ENCODE assay signal across 37 cellular contexts in genomic region chr2:35915261-35915660, GRCh38.
A peak's percentile ranks its signal among the peaks of the same experiment; 100 is the strongest.
DNase-seq lines count a peak whose midpoint lies in the region; ATAC-seq, FAIRE-seq and TF ChIP-seq lines count a peak whose summit lies in the region.
"Had no signal": no experiment of that assay in that cellular context is flagged by ENCODE, and none has a peak within 500 bp of the region (broad histone marks: within the 10 kb centered on the region; RNA-seq: fewer than 3 reads in every experiment).

No MANE protein-coding gene starts in this region.

- ATAC-seq in GM23338, result no peak
- ATAC-seq in T-helper 17 cell, result no peak
- no peak for ATAC-seq in natural killer cell treated with Interleukin-12 subunit alpha and Interleukin-12 subunit beta and Interleukin-15 and Interleukin-18, amount 100 ng/mL, for 72 hours
- ATAC-seq: A549; CD8-positive, alpha-beta T cell had no signal

- no peak overlapping the region for H2BK15ac ChIP-seq in H1 (ENCODE audit: low read length)
- no peak overlapping the region for H2BK15ac ChIP-seq in mesendoderm (replicated peaks; ENCODE audit: low read depth)

- H3K23ac ChIP-seq in H1 (ENCODE audit: insufficient read length) (no peak overlapping the region), mesendoderm (ENCODE audit: low read length) (no peak overlapping the region)

- H3K36me3 Mint-ChIP-seq in GM23338 (ENCODE audit: low read depth), result no peaks in the 10 kb centered on the region
- H3K36me3 Mint-ChIP-seq in T-helper 17 cell (ENCODE audit: low read depth), result no peaks in the 10 kb centered on the region
- H3K36me3 Mint-ChIP-seq in natural killer cell treated with Interleukin-12 subunit alpha and Interleukin-12 subunit beta and Interleukin-15 and Interleukin-18, amount 100 ng/mL, for 72 hours, result no peaks in the 10 kb centered on the region
- H3K36me3 Mint-ChIP-seq: CD14-positive monocyte; CD4-positive, alpha-beta memory T cell; CD4-positive, CD25-positive, alpha-beta regulatory T cell; CD8-positive, alpha-beta memory T cell; CD8-positive, alpha-beta T cell had no signal

- no peaks in the 10 kb centered on the region for H3K36me3 ChIP-seq in GM23338 (ENCODE audit: insufficient read depth)
- H3K36me3 ChIP-seq in H1 (ENCODE audit: control insufficient read depth in 2 of 4, insufficient read depth in 4 of 4, low read length in 3 of 4), result no peaks in the 10 kb centered on the region
- no peaks in the 10 kb centered on the region for H3K36me3 ChIP-seq in mesendoderm (ENCODE audit: control insufficient read depth, insufficient read depth, low read length)
- H3K36me3 ChIP-seq in H7 (replicated peaks; ENCODE audit: control insufficient read depth, insufficient read depth, low read length), result no peaks in the 10 kb centered on the region
- H3K36me3 ChIP-seq in stomach, result no peaks in the 10 kb centered on the region
- H3K36me3 ChIP-seq: BE2C; BLaER1; BLaER1 treated with 17β-estradiol and CSF1 and Interleukin-3, amounts not matched to agents 10 nM and 100 nM had no signal

- H3K4me3 Mint-ChIP-seq in GM23338 (no peak overlapping the region), T-helper 17 cell (no peak overlapping the region)
- H3K4me3 Mint-ChIP-seq in natural killer cell treated with Interleukin-12 subunit alpha and Interleukin-12 subunit beta and Interleukin-15 and Interleukin-18, amount 100 ng/mL, for 72 hours, result no peak overlapping the region
- H3K4me3 Mint-ChIP-seq: B cell; CD14-positive monocyte; CD4-positive, alpha-beta memory T cell; CD4-positive, alpha-beta T cell; CD4-positive, CD25-positive, alpha-beta regulatory T cell; CD8-positive, alpha-beta memory T cell; CD8-positive, alpha-beta T cell had no signal

- no peaks in the 10 kb centered on the region for H3K9me2 ChIP-seq in GM23338 (ENCODE audit: insufficient read depth)

- no peaks in the 10 kb centered on the region for H3K27me3 ChIP-seq in GM23338 (ENCODE audit: insufficient read depth)
- no peaks in the 10 kb centered on the region for H3K27me3 ChIP-seq in H1 (replicated peaks in 1 of 4; ENCODE audit: control insufficient read depth in 3 of 4, extremely low read depth in 1 of 4, insufficient read depth in 3 of 4, low read length in 3 of 4)
- no peaks in the 10 kb centered on the region for H3K27me3 ChIP-seq in mesendoderm (ENCODE audit: insufficient read depth, low read length, poor library complexity)
- no peaks in the 10 kb centered on the region for H3K27me3 ChIP-seq in H7 (ENCODE audit: control insufficient read depth, insufficient read depth, low read length)
- H3K27me3 ChIP-seq in stomach, result no peaks in the 10 kb centered on the region
- H3K27me3 ChIP-seq: BE2C; BLaER1; BLaER1 treated with 17β-estradiol and CSF1 and Interleukin-3, amounts not matched to agents 10 nM and 100 nM had no signal

- no peak for TF ChIP-seq RAD21 in H1 (IDR thresholded peaks at IDR 0.05 in 1 of 2, conservative IDR thresholded peaks at IDR 0.05 in 1 of 2; ENCODE audit: low read depth in 2 of 2, low read length in 2 of 2)

- H3K9ac ChIP-seq in H1 (replicated peaks in 1 of 4; ENCODE audit: extremely low read depth in 1 of 4, low read depth in 3 of 4, low read length in 3 of 4), result no peak overlapping the region
- no peak overlapping the region for H3K9ac ChIP-seq in mesendoderm (ENCODE audit: low read length)
- H3K9ac ChIP-seq: BLaER1; BLaER1 treated with 17β-estradiol and CSF1 and Interleukin-3, amounts not matched to agents 10 nM and 100 nM had no signal

- no peak overlapping the region for H3K27ac ChIP-seq in GM23338 (ENCODE audit: low read depth)
- H3K27ac ChIP-seq in H1 (ENCODE audit: low read depth, low read length), result no peak overlapping the region
- no peak overlapping the region for H3K27ac ChIP-seq in mesendoderm (ENCODE audit: low read depth, low read length)
- H3K27ac ChIP-seq in stomach, result no peak overlapping the region
- H3K27ac ChIP-seq: 22Rv1; A549; BLaER1; BLaER1 treated with 17β-estradiol and CSF1 and Interleukin-3, amounts not matched to agents 10 nM and 100 nM; C4-2B had no signal

- no peak for FAIRE-seq in H1 (lab: Jason Lieb, UNC)
- FAIRE-seq: A204.1, A549, D721Med had no signal

- DNase-seq in GM23338 (ENCODE audit: low spot score) (peak; percentile 2), T-helper 17 cell (no peak), H1 (ENCODE audit: low read depth in 1 of 2, low spot score in 2 of 2) (no peak), mesendoderm (peak; percentile 75), H7 (no peak), stomach (no peak), occipital lobe (lab: John Stamatoyannopoulos, UW) (no peak)
- no peak for DNase-seq in natural killer cell treated with Interleukin-12 subunit alpha and Interleukin-12 subunit beta and Interleukin-15 and Interleukin-18, amount 100 ng/mL, for 72 hours (ENCODE audit: low spot score)
- DNase-seq: 8988T; ACHN; AML-193; BE2C; C1 segment of cervical spinal cord; Caco-2; Calu3; CD4-positive, alpha-beta memory T cell; CD4-positive, alpha-beta T cell; CD4-positive, CD25-positive, alpha-beta regulatory T cell; CD8-positive, alpha-beta memory T cell; CD8-positive, alpha-beta T cell; COR-L47; DMS 273 treated with DMSO at 0.1 percent for 48 hours; DMS153; DMS53; DMS79; DMS79 treated with DMSO at 0.1 percent for 48 hours; DND-41; EL had no signal

- H4K8ac ChIP-seq in H1 (ENCODE audit: extremely low read depth, insufficient read depth, low read length), result no peak overlapping the region
- H4K8ac ChIP-seq in mesendoderm (ENCODE audit: low read depth, low read length), result no peak overlapping the region

- H3K4me1 ChIP-seq in GM23338 (ENCODE audit: insufficient read depth) (no peaks in the 10 kb centered on the region), H1 (replicated peaks in 1 of 4; ENCODE audit: control insufficient read depth in 3 of 4, insufficient read depth in 4 of 4, low read length in 3 of 4) (no peaks in the 10 kb centered on the region), mesendoderm (ENCODE audit: control insufficient read depth, low read depth, low read length) (no peaks in the 10 kb centered on the region), stomach (no peaks in the 10 kb centered on the region)
- H3K4me1 ChIP-seq: A549, BE2C, Caco-2 had no signal

- H3K9me3 ChIP-seq in T-helper 17 cell (ENCODE audit: control insufficient read depth, low read length, poor library complexity, severe bottlenecking), result no peaks in the 10 kb centered on the region
- no peaks in the 10 kb centered on the region; a peak in 1 of 4 replicates for H3K9me3 ChIP-seq in H1 (ENCODE audit: insufficient read depth in 2 of 2, low read depth in 1 of 2, low read length in 1 of 2)
- no peaks in the 10 kb centered on the region for H3K9me3 ChIP-seq in stomach
- H3K9me3 ChIP-seq: A549; BE2C; BLaER1; BLaER1 treated with 17β-estradiol and CSF1 and Interleukin-3, amounts not matched to agents 10 nM and 100 nM; Caco-2 had no signal

- H3K56ac ChIP-seq in H1 (replicated peaks; ENCODE audit: insufficient read length, low read depth, low read length), result no peak overlapping the region
- H3K56ac ChIP-seq in mesendoderm (ENCODE audit: low read length), result no peak overlapping the region

- no peak overlapping the region for H2BK20ac ChIP-seq in H1 (ENCODE audit: low read length)

- H3K9me3 Mint-ChIP-seq in GM23338, result no peaks in the 10 kb centered on the region
- no peaks in the 10 kb centered on the region for H3K9me3 Mint-ChIP-seq in natural killer cell treated with Interleukin-12 subunit alpha and Interleukin-12 subunit beta and Interleukin-15 and Interleukin-18, amount 100 ng/mL, for 72 hours
- H3K9me3 Mint-ChIP-seq: CD4-positive, alpha-beta memory T cell; CD4-positive, alpha-beta T cell; CD4-positive, CD25-positive, alpha-beta regulatory T cell; CD8-positive, alpha-beta memory T cell; CD8-positive, alpha-beta T cell had no signal

- H3K4me1 Mint-ChIP-seq in GM23338 (peaks cover 2% of the 10 kb centered on the region; the same call in 1 of the 3 replicates), T-helper 17 cell (peaks cover 2% of the 10 kb centered on the region)
- H3K4me1 Mint-ChIP-seq in natural killer cell treated with Interleukin-12 subunit alpha and Interleukin-12 subunit beta and Interleukin-15 and Interleukin-18, amount 100 ng/mL, for 72 hours (ENCODE audit: low read depth in 2 of 2), result peaks cover 0 to 9% of the 10 kb centered on the region in 2 donors
- H3K4me1 Mint-ChIP-seq: B cell; CD14-positive monocyte; CD4-positive, CD25-positive, alpha-beta regulatory T cell; CD8-positive, alpha-beta memory T cell had no signal

- H3K14ac ChIP-seq in H1 (ENCODE audit: insufficient read length), result no peak overlapping the region

- no peak overlapping the region for H2BK12ac ChIP-seq in H1 (ENCODE audit: low read depth, low read length)

- H3K79me2 ChIP-seq in GM23338 (replicated peaks; ENCODE audit: insufficient read depth) (no peaks in the 10 kb centered on the region), H1 (ENCODE audit: control insufficient read depth in 1 of 2, insufficient read depth in 2 of 2, low read length in 2 of 2) (no peaks in the 10 kb centered on the region), mesendoderm (ENCODE audit: control insufficient read depth, insufficient read depth, low read length) (no peaks in the 10 kb centered on the region)

- H3K79me1 ChIP-seq in H1 (ENCODE audit: low read depth, low read length) (no peaks in the 10 kb centered on the region), mesendoderm (ENCODE audit: low read length) (no peaks in the 10 kb centered on the region)

- H4K20me1 ChIP-seq in GM23338 (replicated peaks; ENCODE audit: insufficient read depth), result no peaks in the 10 kb centered on the region
- H4K20me1 ChIP-seq in H1 (replicated peaks in 1 of 2; ENCODE audit: control insufficient read depth in 1 of 2, insufficient read depth in 2 of 2, low read length in 2 of 2), result no peaks in the 10 kb centered on the region
- H4K20me1 ChIP-seq: BLaER1; BLaER1 treated with 17β-estradiol and CSF1 and Interleukin-3, amounts not matched to agents 10 nM and 100 nM had no signal

- no peak overlapping the region for H3K18ac ChIP-seq in H1 (ENCODE audit: extremely low read depth, low read length)
- H3K18ac ChIP-seq in mesendoderm (ENCODE audit: low read length), result no peak overlapping the region

- H3F3A ChIP-seq in GM23338 (replicated peaks; ENCODE audit: low read depth), result no peaks in the 10 kb centered on the region

- CTCF ChIA-PET in H1 (lab: Charles Lee; ENCODE audit: partially characterized antibody), result interaction anchor here (1.5 to 2.2 kb wide), 2 partner anchors 9 to 43 kb away, joined by 4 to 7 read pairs; no protein-coding TSS in a partner anchor

- TF ChIP-seq CTCF in GM23338 (conservative IDR thresholded peaks at IDR 0.05; ENCODE audit: low read depth in 2 of 2), result no peak
- TF ChIP-seq CTCF in H1 (IDR thresholded peaks at IDR 0.05; ENCODE audit: control extremely low read depth in 1 of 3, insufficient read depth in 1 of 3, low read depth in 1 of 3, low read length in 3 of 3), result no peak
- TF ChIP-seq CTCF in stomach (IDR thresholded peaks at IDR 0.05), result no peak

- H2BK5ac ChIP-seq in H1 (ENCODE audit: low read depth, low read length) (no peak overlapping the region), mesendoderm (ENCODE audit: low read length) (no peak overlapping the region)

- H2AK5ac ChIP-seq in H1 (ENCODE audit: low read depth, low read length) (no peak overlapping the region), mesendoderm (ENCODE audit: low read length) (no peak overlapping the region)

- no peak overlapping the region for H2BK120ac ChIP-seq in H1 (replicated peaks; ENCODE audit: low read depth, low read length)
- H2BK120ac ChIP-seq in mesendoderm (ENCODE audit: low read depth, low read length), result no peak overlapping the region

- H3K4me3 ChIP-seq in GM23338 (no peak overlapping the region), H1 (ENCODE audit: extremely low read depth in 1 of 4, insufficient read depth in 2 of 4, low read depth in 3 of 4, low read length in 4 of 4) (no peak overlapping the region), mesendoderm (ENCODE audit: low read length) (no peak overlapping the region), H7 (ENCODE audit: insufficient read depth, low read depth, low read length) (no peak overlapping the region), stomach (no peak overlapping the region)
- H3K4me3 ChIP-seq: A549; BLaER1; BLaER1 treated with 17β-estradiol and CSF1 and Interleukin-3, amounts not matched to agents 10 nM and 100 nM had no signal

- no peak for TF ChIP-seq POLR2A in H1 (IDR thresholded peaks at IDR 0.05; ENCODE audit: control extremely low read depth in 1 of 2, low read depth in 2 of 2, low read length in 2 of 2)
- TF ChIP-seq POLR2A in stomach (IDR thresholded peaks at IDR 0.05), result no peak

- H3K4ac ChIP-seq in H1 (replicated peaks; ENCODE audit: insufficient read length, low read depth, low read length) (no peak overlapping the region), mesendoderm (ENCODE audit: low read depth, low read length) (no peak overlapping the region)

- H4K5ac ChIP-seq in H1 (ENCODE audit: insufficient read length, low read depth, low read length) (no peak overlapping the region), mesendoderm (ENCODE audit: low read length) (no peak overlapping the region)

- H3K27me3 Mint-ChIP-seq in GM23338 (ENCODE audit: insufficient read depth, low read depth, poor library complexity) (peaks cover 3% of the 10 kb centered on the region), T-helper 17 cell (peaks cover 7% of the 10 kb centered on the region)
- peaks cover 7 to 11% of the 10 kb centered on the region in 2 donors for H3K27me3 Mint-ChIP-seq in natural killer cell treated with Interleukin-12 subunit alpha and Interleukin-12 subunit beta and Interleukin-15 and Interleukin-18, amount 100 ng/mL, for 72 hours
- H3K27me3 Mint-ChIP-seq: B cell; CD4-positive, alpha-beta memory T cell; CD4-positive, alpha-beta T cell; CD4-positive, CD25-positive, alpha-beta regulatory T cell had no signal

- H2AFZ ChIP-seq in GM23338, result peak overlapping the region; percentile 56; the same call in 1 of the 2 replicates
- H2AFZ ChIP-seq in H1 (ENCODE audit: low read length), result peak overlapping the region; percentile 35; the same call in 1 of the 2 replicates

- WGBS in H1 (ENCODE audit: extremely low coverage in 1 of 2, insufficient coverage in 1 of 2, insufficient read length in 1 of 2, insufficient replicate concordance in 2 of 2, low coverage in 1 of 2, low lambda C conversion rate in 2 of 2, missing lambda C conversion rate in 1 of 2), 2 experiments, result 88% methylated on average over 4 of the region's 4 CpGs; no CpG with 5 or more reads in 1 of the 2 experiments
- no CpG with 5 or more reads among the region's 4 CpGs for WGBS in mesendoderm (ENCODE audit: extremely low coverage, insufficient coverage, low lambda C conversion rate)
- WGBS in stomach, 5 donors, result 66 to 75% (median 72%) methylated on average over 4 of the region's 4 CpGs

- no peak overlapping the region for H3K27ac Mint-ChIP-seq in GM23338
- H3K27ac Mint-ChIP-seq in T-helper 17 cell, result peak overlapping the region; percentile 3
- no peak overlapping the region for H3K27ac Mint-ChIP-seq in natural killer cell treated with Interleukin-12 subunit alpha and Interleukin-12 subunit beta and Interleukin-15 and Interleukin-18, amount 100 ng/mL, for 72 hours
- H3K27ac Mint-ChIP-seq: B cell; CD4-positive, alpha-beta memory T cell; CD4-positive, alpha-beta T cell; CD4-positive, CD25-positive, alpha-beta regulatory T cell; CD8-positive, alpha-beta memory T cell; CD8-positive, alpha-beta T cell had no signal

- H3K23me2 ChIP-seq in H1 (ENCODE audit: low read depth, low read length), result no peaks in the 10 kb centered on the region

- POLR2A ChIA-PET in H1 (lab: Charles Lee; ENCODE audit: partially characterized antibody), result no interaction called here

- H3K4me2 ChIP-seq in GM23338 (no peak overlapping the region), H1 (ENCODE audit: insufficient read depth in 1 of 2, low read depth in 2 of 2, low read length in 2 of 2) (no peak overlapping the region), mesendoderm (ENCODE audit: low read length) (no peak overlapping the region)
- H3K4me2 ChIP-seq: A549, BLaER1 had no signal

- TF ChIP-seq EP300 in H1 (IDR thresholded peaks at IDR 0.05; ENCODE audit: borderline replicate concordance in 1 of 2, low read depth in 2 of 2, low read length in 2 of 2) (no peak), stomach (IDR thresholded peaks at IDR 0.05) (no peak)

- H4K91ac ChIP-seq in H1 (replicated peaks; ENCODE audit: insufficient read length, low read length), result no peak overlapping the region

- intact Hi-C loops in stomach (cut with DNase I; ENCODE audit: low total_unique reads), result no loop called here

Comparison
In these comparisons a context has a peak if more than half of its experiments do, and no peak if none do; other contexts are left out.
1. DNase-seq: peak in GM23338 (single experiment) and mesendoderm (single experiment); none in T-helper 17 cell (0 of 3), H1 (0 of 2), natural killer cell treated with Interleukin-12 subunit alpha and Interleukin-12 subunit beta and Interleukin-15 and Interleukin-18, amount 100 ng/mL, for 72 hours (single experiment), H7 (single experiment), stomach (single experiment) and occipital lobe (single experiment).